Comparison of ENCODE assay signal across 2 cellular contexts in the genomic region with DNA sequence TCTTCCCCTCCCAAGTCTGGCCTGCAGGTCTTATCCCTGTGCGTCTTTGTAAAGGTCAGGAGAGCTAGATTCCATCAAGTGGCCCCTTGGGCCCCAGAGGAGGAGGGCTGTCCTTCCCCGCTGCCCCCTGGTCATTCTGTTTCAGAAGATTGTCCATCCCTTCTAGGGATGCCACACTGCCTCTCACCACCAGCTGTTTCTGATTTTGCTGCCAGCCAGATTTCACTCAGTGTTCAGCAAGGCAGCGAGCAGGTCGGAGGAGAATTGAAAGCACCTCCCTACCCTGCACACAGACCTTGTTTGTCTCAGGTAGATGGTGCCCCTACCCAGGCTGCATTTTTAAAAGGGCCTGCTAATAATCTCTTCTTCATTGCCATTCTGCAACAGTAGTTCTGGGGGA.
TF ChIP-seq lines count a peak whose summit lies in the region.

No MANE protein-coding gene starts in this region.

TF ChIP-seq in SK-N-SH, 30 proteins besides CTCF, POLR2A, EP300 and RAD21:
- TF ChIP-seq, protein P1, sequence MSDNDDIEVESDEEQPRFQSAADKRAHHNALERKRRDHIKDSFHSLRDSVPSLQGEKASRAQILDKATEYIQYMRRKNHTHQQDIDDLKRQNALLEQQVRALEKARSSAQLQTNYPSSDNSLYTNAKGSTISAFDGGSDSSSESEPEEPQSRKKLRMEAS (IDR thresholded peaks at IDR 0.05; ENCODE audit: low read depth) = peak; percentile 15; the same call in 1 of the 2 replicates
- TF ChIP-seq TCF12 (IDR thresholded peaks at IDR 0.05) = peak; percentile 64; the same call in 1 of the 2 replicates
- TF ChIP-seq, protein P2, sequence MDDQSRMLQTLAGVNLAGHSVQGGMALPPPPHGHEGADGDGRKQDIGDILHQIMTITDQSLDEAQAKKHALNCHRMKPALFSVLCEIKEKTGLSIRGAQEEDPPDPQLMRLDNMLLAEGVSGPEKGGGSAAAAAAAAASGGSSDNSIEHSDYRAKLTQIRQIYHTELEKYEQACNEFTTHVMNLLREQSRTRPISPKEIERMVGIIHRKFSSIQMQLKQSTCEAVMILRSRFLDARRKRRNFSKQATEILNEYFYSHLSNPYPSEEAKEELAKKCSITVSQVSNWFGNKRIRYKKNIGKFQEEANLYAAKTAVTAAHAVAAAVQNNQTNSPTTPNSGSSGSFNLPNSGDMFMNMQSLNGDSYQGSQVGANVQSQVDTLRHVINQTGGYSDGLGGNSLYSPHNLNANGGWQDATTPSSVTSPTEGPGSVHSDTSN (IDR thresholded peaks at IDR 0.05) = no peak

TF ChIP-seq in endothelial cell of umbilical vein, 7 proteins besides CTCF, POLR2A, EP300 and RAD21:
- no peak for TF ChIP-seq MYC (IDR thresholded peaks at IDR 0.05; ENCODE audit: low read depth, low read length)
- TF ChIP-seq FOS (IDR thresholded peaks at IDR 0.05; ENCODE audit: borderline replicate concordance, insufficient read depth, low read length) = no peak
- no peak for TF ChIP-seq POLR2AphosphoS5 (IDR thresholded peaks at IDR 0.05; ENCODE audit: insufficient read depth, low read depth, low read length)
- no peak for TF ChIP-seq GATA2 (IDR thresholded peaks at IDR 0.05; ENCODE audit: insufficient read depth, insufficient read length, low read depth, low read length)
- TF ChIP-seq EZH2 (IDR thresholded peaks at IDR 0.05; ENCODE audit: borderline replicate concordance, low read depth, low read length, severe bottlenecking) = no peak
- no peak for TF ChIP-seq JUN (IDR thresholded peaks at IDR 0.05; ENCODE audit: borderline replicate concordance, insufficient read depth, insufficient read length, low read depth)
- TF ChIP-seq, protein P1 (IDR thresholded peaks at IDR 0.05; ENCODE audit: insufficient read depth, insufficient read length) = no peak
